Comparison of ENCODE assay signal across 15 cellular contexts in the genomic region with DNA sequence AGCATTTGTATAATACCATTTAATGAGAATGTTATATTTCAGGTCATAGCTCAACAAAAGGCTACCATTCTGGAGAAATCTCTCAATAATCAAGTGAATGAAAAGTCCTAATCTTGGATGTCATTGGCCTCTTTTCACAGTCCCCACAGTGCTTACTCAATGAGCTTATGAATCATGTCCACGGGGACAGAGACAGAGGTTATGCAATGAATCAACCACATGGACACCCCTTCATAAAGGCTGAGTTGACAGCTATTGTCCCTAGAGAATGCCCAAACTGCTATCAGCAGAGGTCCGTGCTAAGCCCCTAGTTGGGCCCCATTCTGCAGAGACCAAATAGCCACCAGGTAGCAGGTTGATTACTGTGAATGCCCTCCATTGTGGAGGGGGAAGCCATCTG.
DNase-seq lines count a peak whose midpoint lies in the region; ATAC-seq, FAIRE-seq and TF ChIP-seq lines count a peak whose summit lies in the region.
"Had no signal": no experiment of that assay in that cellular context is flagged by ENCODE, and none has a peak within 500 bp of the region (broad histone marks: within the 10 kb centered on the region; RNA-seq: fewer than 3 reads in every experiment).

No MANE protein-coding gene starts in this region.

- peak; percentile 21 for DNase-seq in NCI-H345 (lab: John Stamatoyannopoulos, UW)
- DNase-seq in NCI-H345 treated with DMSO at 0.1 percent for 48 hours (lab: John Stamatoyannopoulos, UW; ENCODE audit: unreplicated experiment): no peak
- peak; percentile 6 for DNase-seq in AG20443 (ENCODE audit: low spot score)
- DNase-seq in GM23248: peak; percentile 2
- DNase-seq in NCI-H1930 (lab: John Stamatoyannopoulos, UW): peak; percentile 44 to 45
- DNase-seq in omental fat pad (ENCODE audit: low spot score): no peak
- DNase-seq in GM12892 (ENCODE audit: insufficient read length): no peak
- DNase-seq: CD8-positive, alpha-beta T cell; COR-L47; DMS153; GF-D8; HCEC 1CT; HFFc6 had no signal

- no peak overlapping the region for H3K9ac ChIP-seq in GM23248

- no peaks in the 10 kb centered on the region for H4K20me1 ChIP-seq in GM23248 (ENCODE audit: insufficient read depth)

- no peaks in the 10 kb centered on the region for H3K79me2 ChIP-seq in GM23248 (ENCODE audit: insufficient read depth)

- no peaks in the 10 kb centered on the region for H3K9me3 ChIP-seq in GM23248 (ENCODE audit: low read depth)
- H3K9me3 ChIP-seq: A549 had no signal

- H3K4me1 ChIP-seq in GM23248 (ENCODE audit: insufficient read depth): no peaks in the 10 kb centered on the region
- H3K4me1 ChIP-seq: A549 had no signal

- no peak for TF ChIP-seq POLR2A in GM12892 (IDR thresholded peaks at IDR 0.05; ENCODE audit: low read depth, low read length)

- H2AFZ ChIP-seq in GM23248: no peak overlapping the region

- H3K27ac ChIP-seq in GM23248: no peak overlapping the region
- H3K27ac ChIP-seq: A549 had no signal

- H3K27me3 ChIP-seq in GM23248 (replicated peaks; ENCODE audit: insufficient read depth): no peaks in the 10 kb centered on the region

- 10 to 33% methylated on average over 2 of the region's 2 CpGs for WGBS in GM23248 (ENCODE audit: low coverage in 1 of 2, low lambda C conversion rate in 2 of 2, missing lambda C conversion rate in 2 of 2), 2 experiments

- TF ChIP-seq CTCF in omental fat pad (IDR thresholded peaks at IDR 0.05): no peak

- no peak for FAIRE-seq in GM12892 (lab: Jason Lieb, UNC)
- FAIRE-seq: A549, D721Med had no signal

- no peak for ATAC-seq in omental fat pad (ENCODE audit: low FRiP score)
- ATAC-seq: A549; CD8-positive, alpha-beta T cell had no signal

- no peaks in the 10 kb centered on the region for H3K36me3 ChIP-seq in GM23248 (ENCODE audit: low read depth)

- H3K4me2 ChIP-seq in GM23248 (ENCODE audit: unreplicated experiment): no peak overlapping the region
- H3K4me2 ChIP-seq: A549 had no signal

- in situ Hi-C loops in GM23248 (cut with MboI): no loop called here

- no peaks in the 10 kb centered on the region for H3K9me2 ChIP-seq in GM23248 (ENCODE audit: insufficient read depth)

- H3K4me3 ChIP-seq in GM23248: no peak overlapping the region
- H3K4me3 ChIP-seq: A549 had no signal

- H3F3A ChIP-seq in GM23248 (ENCODE audit: insufficient read depth): no peaks in the 10 kb centered on the region

Comparison
In these comparisons a context has a peak if more than half of its experiments do, and no peak if none do; other contexts are left out.
1. DNase-seq: peak in NCI-H345 (single experiment), AG20443 (single experiment), GM23248 (single experiment) and NCI-H1930 (2 of 2); none in NCI-H345 treated with DMSO at 0.1 percent for 48 hours (single experiment), omental fat pad (single experiment) and GM12892 (single experiment).